Comparison of ENCODE assay signal across 16 cellular contexts in the genomic region with DNA sequence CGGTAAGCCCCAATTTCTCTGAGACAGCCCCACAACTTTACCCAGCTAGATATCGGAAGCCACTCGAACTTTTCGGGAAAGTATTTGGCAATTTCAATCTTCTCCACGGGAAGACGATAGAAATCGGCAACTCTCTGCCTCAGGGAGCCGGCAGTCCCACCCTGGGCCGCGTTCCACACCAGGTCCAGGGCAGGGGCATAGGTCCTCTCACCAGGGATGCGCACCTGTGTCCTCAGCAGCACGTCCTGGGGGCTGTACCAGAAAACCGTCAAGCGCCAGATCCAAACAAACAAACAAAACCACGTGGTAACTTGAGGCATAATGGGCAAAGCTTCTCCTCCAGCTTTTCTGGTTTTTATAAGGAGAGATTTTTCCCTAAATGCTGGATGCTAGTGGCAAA.
"Had no signal": no experiment of that assay in that cellular context is flagged by ENCODE, and none has a peak within 500 bp of the region (broad histone marks: within the 10 kb centered on the region; RNA-seq: fewer than 3 reads in every experiment).

No MANE protein-coding gene starts in this region.

- H3K36me3 ChIP-seq: neutrophil had no signal

- H3K27ac Mint-ChIP-seq: activated CD4-positive, alpha-beta memory T cell treated with anti-CD3 and anti-CD28 coated beads, Interleukin-2, amount 10 ng/mL, durations not matched to agents 7 days and 5 days; activated naive CD8-positive, alpha-beta T cell treated with anti-CD3 and anti-CD28 coated beads for 36 hours; activated T-cell treated with anti-CD3 and anti-CD28 coated beads, Interleukin-2, amount 50 U/mL, for 72 hours had no signal

- H3K27me3 Mint-ChIP-seq: activated CD4-positive, alpha-beta memory T cell treated with anti-CD3 and anti-CD28 coated beads, Interleukin-2, amount 10 ng/mL, durations not matched to agents 7 days and 5 days; activated naive CD8-positive, alpha-beta T cell treated with anti-CD3 and anti-CD28 coated beads for 36 hours; naive B cell had no signal

- H3K4me3 ChIP-seq: gastrocnemius medialis, heart right ventricle, right atrium auricular region had no signal

- DNase-seq: activated CD4-positive, alpha-beta memory T cell treated with anti-CD3 and anti-CD28 coated beads, Interleukin-2, amount 10 ng/mL, durations not matched to agents 7 days and 5 days; activated gamma-delta T cell treated with Interleukin-2 at 50 U/mL for 16 hours; activated naive CD8-positive, alpha-beta T cell treated with anti-CD3 and anti-CD28 coated beads for 36 hours; activated T-cell treated with anti-CD3 and anti-CD28 coated beads, Interleukin-2, amount 50 U/mL, for 72 hours; anterior cingulate cortex; effector CD4-positive, alpha-beta T cell; gastrocnemius medialis; heart right ventricle; islet precursor cell; left ventricle myocardium superior; midbrain; naive B cell; small intestine had no signal

- H3K9me3 Mint-ChIP-seq: activated CD4-positive, alpha-beta memory T cell treated with anti-CD3 and anti-CD28 coated beads, Interleukin-2, amount 10 ng/mL, durations not matched to agents 7 days and 5 days; activated naive CD8-positive, alpha-beta T cell treated with anti-CD3 and anti-CD28 coated beads for 36 hours; activated T-cell treated with anti-CD3 and anti-CD28 coated beads, Interleukin-2, amount 50 U/mL, for 72 hours; naive B cell had no signal

- H3K4me3 Mint-ChIP-seq: activated CD4-positive, alpha-beta memory T cell treated with anti-CD3 and anti-CD28 coated beads, Interleukin-2, amount 10 ng/mL, durations not matched to agents 7 days and 5 days; activated naive CD8-positive, alpha-beta T cell treated with anti-CD3 and anti-CD28 coated beads for 36 hours; activated T-cell treated with anti-CD3 and anti-CD28 coated beads, Interleukin-2, amount 50 U/mL, for 72 hours had no signal

- H3K27ac ChIP-seq: gastrocnemius medialis, neutrophil, right atrium auricular region had no signal

- H3K9me3 ChIP-seq: gastrocnemius medialis, heart right ventricle, neutrophil, right atrium auricular region had no signal

- ATAC-seq: activated T-cell treated with anti-CD3 and anti-CD28 coated beads, Interleukin-2, amount 50 U/mL, for 72 hours; gastrocnemius medialis; left ventricle myocardium superior had no signal

- H3K4me1 Mint-ChIP-seq: activated CD4-positive, alpha-beta memory T cell treated with anti-CD3 and anti-CD28 coated beads, Interleukin-2, amount 10 ng/mL, durations not matched to agents 7 days and 5 days had no signal

- H3K27me3 ChIP-seq: gastrocnemius medialis, heart right ventricle, neutrophil, right atrium auricular region had no signal

- FAIRE-seq: colon, small intestine had no signal
